In the genomic region with DNA sequence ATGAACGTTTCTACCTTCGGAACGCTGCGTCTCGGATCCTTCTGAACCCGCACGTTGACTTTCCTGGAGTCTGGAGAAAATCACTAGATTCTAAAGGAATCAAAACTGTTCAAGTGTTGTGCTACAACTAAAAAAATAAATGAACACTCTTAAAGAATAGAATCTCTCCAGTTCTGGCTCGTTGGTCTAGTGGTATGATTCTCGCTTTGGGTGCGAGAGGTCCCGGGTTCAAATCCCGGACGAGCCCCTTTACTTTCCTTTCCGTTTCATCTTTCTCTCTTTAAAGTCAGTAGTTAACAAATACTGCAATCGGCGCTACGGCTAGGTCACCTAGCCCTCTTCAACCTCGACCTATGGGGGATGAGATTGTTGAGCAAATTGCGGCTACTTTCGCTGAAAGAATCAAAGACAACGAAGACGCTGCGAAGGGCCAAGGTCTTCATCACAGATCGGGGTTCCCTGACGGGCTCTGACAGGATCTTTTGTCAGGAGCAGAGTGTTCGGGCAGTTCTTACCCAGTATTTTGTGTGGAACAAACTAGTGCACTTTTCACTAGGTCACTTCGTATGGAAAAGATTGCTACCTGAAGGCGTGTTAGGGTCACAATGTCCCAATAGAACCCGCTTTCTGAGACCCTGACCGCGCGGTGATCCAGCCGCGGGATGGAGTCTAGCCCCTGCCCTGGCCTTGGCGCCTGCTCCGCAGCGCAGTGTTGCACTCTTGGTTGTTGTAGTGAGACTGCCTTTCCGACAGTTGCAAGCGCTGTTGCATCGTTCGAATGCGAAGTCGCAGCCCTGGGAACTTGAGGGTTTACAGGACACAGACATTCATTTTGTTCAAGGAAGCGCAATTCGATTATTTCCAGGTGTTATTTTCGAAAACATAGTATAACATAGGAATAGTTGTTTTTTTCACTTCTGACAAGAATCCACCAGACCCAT, we compare ENCODE assay signal across 8 cellular contexts. TPM values are rescaled to one million over a fixed set of nuclear protein-coding genes. Genes with fewer than 3 reads are reported as not detected.
DNase-seq lines count a peak whose midpoint lies in the region; ATAC-seq and TF ChIP-seq lines count a peak whose summit lies in the region.

No MANE protein-coding gene starts in this region.

- H3K4ac ChIP-seq in neuronal stem cell (ENCODE audit: low read length) = no peak overlapping the region

- peak overlapping the region; percentile 78; the same call in 1 of the 2 replicates for H2AFZ ChIP-seq in OCI-LY3 (ENCODE audit: low read depth, low read length)
- peak overlapping the region; percentile 90 for H2AFZ ChIP-seq in neuronal stem cell (ENCODE audit: low read length)

- H3K36me3 ChIP-seq in OCI-LY3 (replicated peaks; ENCODE audit: low read depth, low read length) = no peaks in the 10 kb centered on the region
- H3K36me3 ChIP-seq in neuronal stem cell (replicated peaks in 1 of 2; ENCODE audit: control insufficient read depth in 2 of 2, insufficient read depth in 2 of 2, low read length in 2 of 2) = no peaks in the 10 kb centered on the region

- no peak for TF ChIP-seq CTCF in OCI-LY3 (IDR thresholded peaks at IDR 0.05; ENCODE audit: low read depth, low read length)
- TF ChIP-seq CTCF in foreskin fibroblast (IDR thresholded peaks at IDR 0.05; ENCODE audit: low read depth, low read length) = no peak

- peak overlapping the region; percentile 72 for H3K9ac ChIP-seq in OCI-LY3 (ENCODE audit: low read length)
- no peak overlapping the region for H3K9ac ChIP-seq in neuronal stem cell (ENCODE audit: low read depth, low read length, poor library complexity)

- ATAC-seq in GM19023 (IDR thresholded peaks at IDR 0.05; ENCODE audit: unreplicated experiment) (peak; percentile 62), HG03439 (IDR thresholded peaks at IDR 0.05; ENCODE audit: unreplicated experiment) (peak; percentile 73)

- no peak overlapping the region for H4K8ac ChIP-seq in neuronal stem cell (ENCODE audit: low read depth, low read length)

- no peak overlapping the region for H3K23ac ChIP-seq in neuronal stem cell (ENCODE audit: low read depth, low read length, poor library complexity)

- no peak overlapping the region for H2BK120ac ChIP-seq in neuronal stem cell (ENCODE audit: low read depth, low read length)

- H3K4me2 ChIP-seq in OCI-LY3 (ENCODE audit: low read length) (peak overlapping the region; percentile 86), neuronal stem cell (ENCODE audit: insufficient read depth, low read length, poor library complexity, severe bottlenecking) (peak overlapping the region; percentile 88)

- H3K9me3 ChIP-seq in OCI-LY3 (ENCODE audit: insufficient read depth, low read length) (no peaks in the 10 kb centered on the region), neuronal stem cell (replicated peaks in 1 of 2; ENCODE audit: control insufficient read depth in 2 of 2, insufficient read depth in 1 of 2, low read depth in 1 of 2, low read length in 2 of 2) (peaks cover 0 to 1% of the 10 kb centered on the region in 2 donors)

- no peaks in the 10 kb centered on the region for H3K79me1 ChIP-seq in neuronal stem cell (ENCODE audit: low read depth, low read length)

- no peaks in the 10 kb centered on the region for H3K79me2 ChIP-seq in OCI-LY3 (ENCODE audit: low read length)

- peaks cover 8% of the 10 kb centered on the region; the same call in 1 of the 2 replicates for H3K4me1 ChIP-seq in OCI-LY3 (ENCODE audit: low read length)
- H3K4me1 ChIP-seq in neuronal stem cell (ENCODE audit: control insufficient read depth in 2 of 2, insufficient read depth in 1 of 2, low read depth in 1 of 2, low read length in 2 of 2) = peaks cover 4 to 7% of the 10 kb centered on the region in 2 donors

- H3K14ac ChIP-seq in neuronal stem cell (ENCODE audit: low read length) = no peak overlapping the region

- H3K27me3 ChIP-seq in OCI-LY3 (ENCODE audit: low read depth, low read length) (peaks cover 13% of the 10 kb centered on the region), neuronal stem cell (ENCODE audit: control insufficient read depth in 3 of 3, insufficient read depth in 3 of 3, low read depth in 1 of 3, low read length in 3 of 3) (peaks cover 2 to 33% (median 22%) of the 10 kb centered on the region in 3 experiments)

- H2BK15ac ChIP-seq in neuronal stem cell (ENCODE audit: low read length) = no peak overlapping the region

- H3K27ac ChIP-seq in OCI-LY3 (ENCODE audit: low read length) (peak overlapping the region; percentile 30), neuronal stem cell (replicated peaks; ENCODE audit: low read length) (no peak overlapping the region)

- no peak overlapping the region for H2BK5ac ChIP-seq in neuronal stem cell (ENCODE audit: low read length)

- no peak overlapping the region for H2BK12ac ChIP-seq in neuronal stem cell (ENCODE audit: low read length)

- no peak overlapping the region for H2AK5ac ChIP-seq in neuronal stem cell (ENCODE audit: low read depth, low read length)

- H3K18ac ChIP-seq in neuronal stem cell (ENCODE audit: low read length) = peak overlapping the region; percentile 12

- DNase-seq in AG08396 (ENCODE audit: low spot score) (peak; percentile 75), foreskin fibroblast (peak; percentile 69 to 86), neuronal stem cell (ENCODE audit: low spot score) (peak; percentile 72), ureter (ENCODE audit: low spot score) (peak; percentile 67)
- peak; percentile 67 for DNase-seq in activated T-cell treated with anti-CD3 and anti-CD28 coated beads, Interleukin-2, amount 50 U/mL, for 1 hour

- H3K4me3 ChIP-seq in OCI-LY3 (ENCODE audit: low read length) (peak overlapping the region; percentile 83), foreskin fibroblast (ENCODE audit: low read depth in 1 of 2, low read length in 2 of 2) (peak overlapping the region; percentile 22 to 36), neuronal stem cell (ENCODE audit: low read length in 2 of 2) (peak overlapping the region; percentile 54 to 81)

- no peak overlapping the region for H4K91ac ChIP-seq in neuronal stem cell (ENCODE audit: low read depth, low read length, poor library complexity)

- H4K20me1 ChIP-seq in OCI-LY3 (ENCODE audit: insufficient read depth, low read length) = no peaks in the 10 kb centered on the region

- no CpG with 5 or more reads among the region's 46 CpGs for WGBS in neuronal stem cell (ENCODE audit: extremely low coverage in 2 of 2, insufficient read length in 2 of 2, insufficient replicate concordance in 1 of 2), 2 donors

RNA-seq across cellular contexts. Expression of gene OR6S1, which starts 8.4 kb away (rescaled TPM):
- polyA plus RNA-seq in neuronal stem cell (2013, experiment 1 of 2) = not detected
- not detected for polyA plus RNA-seq in neuronal stem cell (2013, experiment 2 of 2)
- total RNA-seq in ureter = not detected

RNA-seq across cellular contexts. Expression of gene RNASE12, which starts 41.9 kb away (rescaled TPM):
- polyA plus RNA-seq in neuronal stem cell (2013, experiment 1 of 2) = not detected
- not detected for polyA plus RNA-seq in neuronal stem cell (2013, experiment 2 of 2)
- not detected for total RNA-seq in ureter

RNA-seq across cellular contexts. Expression of gene RNASE11, which starts 45.3 kb away (rescaled TPM):
- polyA plus RNA-seq in neuronal stem cell (2013, experiment 1 of 2) = not detected
- polyA plus RNA-seq in neuronal stem cell (2013, experiment 2 of 2) = not detected
- not detected for total RNA-seq in ureter

RNA-seq across cellular contexts. Expression of gene RNASE4, which starts 51.3 kb away (rescaled TPM):
- polyA plus RNA-seq in neuronal stem cell (2013, experiment 1 of 2) = 3.2 TPM
- polyA plus RNA-seq in neuronal stem cell (2013, experiment 2 of 2) = 4.0 TPM
- total RNA-seq in ureter = 26.5 TPM

RNA-seq across cellular contexts. Expression of gene ANG, which starts 55.5 kb away (rescaled TPM):
- polyA plus RNA-seq in neuronal stem cell (2013, experiment 1 of 2) = 2.3 TPM
- polyA plus RNA-seq in neuronal stem cell (2013, experiment 2 of 2) = 3.0 TPM
- 5.5 TPM for total RNA-seq in ureter

Comparison
In these comparisons a context has a peak if more than half of its experiments do, and no peak if none do; other contexts are left out.
1. H3K4me3 ChIP-seq: peak in every context shown above with its lines; median percentile 83 in OCI-LY3; 68 in neuronal stem cell; 29 in foreskin fibroblast.